8 cellular contexts compared by ENCODE assay signal in genomic region chr7:77727936-77728701, GRCh38. TPM values are rescaled to one million over a fixed set of nuclear protein-coding genes. Genes with fewer than 3 reads are reported as not detected.
DNase-seq lines count a peak whose midpoint lies in the region; ATAC-seq and TF ChIP-seq lines count a peak whose summit lies in the region.

No MANE protein-coding gene starts in this region.

- H3K27ac Mint-ChIP-seq in progenitor cell of endocrine pancreas: peak overlapping the region; percentile 86

- H3K4me1 Mint-ChIP-seq in progenitor cell of endocrine pancreas (ENCODE audit: low read depth): peaks cover 22% of the 10 kb centered on the region

- ATAC-seq in Right ventricle myocardium superior (ENCODE audit: poor library complexity) (peak; percentile 64), RWPE2 (ENCODE audit: low read depth) (peak; percentile 73), HG02973 (IDR thresholded peaks at IDR 0.05; ENCODE audit: unreplicated experiment) (no peak), HG02885 (IDR thresholded peaks at IDR 0.05; ENCODE audit: poor library complexity, unreplicated experiment) (no peak)

- peak overlapping the region; percentile 29 for H3K27ac ChIP-seq in RWPE2 (ENCODE audit: poor library complexity, severe bottlenecking)

- no peak overlapping the region for H3K4me3 Mint-ChIP-seq in progenitor cell of endocrine pancreas (ENCODE audit: low read depth)

- H3K36me3 Mint-ChIP-seq in progenitor cell of endocrine pancreas (ENCODE audit: insufficient read depth): peaks cover 1% of the 10 kb centered on the region

- H3K4me1 ChIP-seq in RWPE2 (ENCODE audit: insufficient read depth, poor library complexity, severe bottlenecking): peaks cover 18% of the 10 kb centered on the region

- no peaks in the 10 kb centered on the region for H3K27me3 Mint-ChIP-seq in progenitor cell of endocrine pancreas

- DNase-seq in Right ventricle myocardium superior (no peak), cardiac septum (ENCODE audit: low spot score) (no peak), RWPE2 (ENCODE audit: low spot score) (no peak), fibroblast of peridontal ligament (ENCODE audit: extremely low read depth) (peak; percentile 33), progenitor cell of endocrine pancreas (ENCODE audit: low spot score, unreplicated experiment) (no peak)
- no peak for DNase-seq in stimulated activated CD4-positive, alpha-beta T cell treated with anti-CD3 and anti-CD28 coated beads, Interleukin-1b, Interleukin-23, amount 100 ng/mL, for 48 hours

- no peaks in the 10 kb centered on the region for H3K27me3 ChIP-seq in RWPE2 (ENCODE audit: insufficient read depth, poor library complexity, severe bottlenecking)

- H3K9me3 ChIP-seq in RWPE2 (ENCODE audit: severe bottlenecking): no peaks in the 10 kb centered on the region

- no peaks in the 10 kb centered on the region for H3K9me3 Mint-ChIP-seq in progenitor cell of endocrine pancreas (ENCODE audit: low read depth)

- H3K36me3 ChIP-seq in RWPE2 (ENCODE audit: low read depth): no peaks in the 10 kb centered on the region

- TF ChIP-seq CTCF in RWPE2 (IDR thresholded peaks at IDR 0.05; ENCODE audit: poor library complexity, severe bottlenecking) (no peak), progenitor cell of endocrine pancreas (IDR thresholded peaks at IDR 0.05; ENCODE audit: unreplicated experiment) (no peak)

- H3K4me3 ChIP-seq in RWPE2 (ENCODE audit: severe bottlenecking): no peak overlapping the region

- intact Hi-C loops in Right ventricle myocardium superior (cut with DNase I): no loop called here
- intact Hi-C loops in cardiac septum (cut with DNase I): no loop called here

RNA-seq across cellular contexts. Expression of gene RSBN1L, which starts 31.9 kb away (rescaled TPM):
- total RNA-seq in Right ventricle myocardium superior (9.3 TPM), cardiac septum (9.4 TPM), progenitor cell of endocrine pancreas (23.4 and 24.5 TPM in 2 replicates)

Comparison
In these comparisons a context has a peak if more than half of its experiments do, and no peak if none do; other contexts are left out.
1. ATAC-seq: peak in Right ventricle myocardium superior (single experiment) and RWPE2 (single experiment); none in HG02973 (single experiment) and HG02885 (single experiment).